In genomic region chr1:19450811-19451564, GRCh38 we compare ENCODE assay signal across 8 cellular contexts. TPM values are rescaled to one million over a fixed set of nuclear protein-coding genes. Genes with fewer than 3 reads are reported as not detected.
A peak's percentile ranks its signal among the peaks of the same experiment; 100 is the strongest.
DNase-seq lines count a peak whose midpoint lies in the region; ATAC-seq and TF ChIP-seq lines count a peak whose summit lies in the region.

No MANE protein-coding gene starts in this region.

- no peak for TF ChIP-seq POLR2A in sigmoid colon (IDR thresholded peaks at IDR 0.05)

- no peaks in the 10 kb centered on the region for H3K27me3 ChIP-seq in sigmoid colon

- DNase-seq in DMS53 treated with DMSO at 0.1 percent for 48 hours (lab: John Stamatoyannopoulos, UW; ENCODE audit: unreplicated experiment) (peak; percentile 85), fibroblast of the aortic adventitia (ENCODE audit: low read depth) (peak; percentile 99), sigmoid colon (no peak), NOMO-1 (lab: John Stamatoyannopoulos, UW; ENCODE audit: unreplicated experiment in 2 of 2) (no peak)

- WGBS in sigmoid colon, 2 donors, result 39 to 76% methylated on average over 8 of the region's 8 CpGs

- intact Hi-C loops in sigmoid colon (cut with DNase I), result no loop called here

- H3K9me3 ChIP-seq in sigmoid colon, result no peaks in the 10 kb centered on the region

- peak overlapping the region; percentile 85 to 98 (median 91) for H3K27ac ChIP-seq in sigmoid colon

- H3K4me1 ChIP-seq in sigmoid colon, result peaks cover 0 to 100% (median 96%) of the 10 kb centered on the region in 4 donors

- H3K4me3 ChIP-seq in fibroblast of the aortic adventitia (ENCODE audit: low read depth, low read length) (peak overlapping the region; percentile 11), sigmoid colon (no peak overlapping the region)

- ATAC-seq in SK-N-SH treated with all-trans-retinoic acid at 6 μM for 48 hours, result peak; percentile 74
- ATAC-seq in HG03196 (IDR thresholded peaks at IDR 0.05; ENCODE audit: unreplicated experiment), result no peak
- no peak for ATAC-seq in HG03039 (IDR thresholded peaks at IDR 0.05; ENCODE audit: unreplicated experiment)
- ATAC-seq in HG03469 (IDR thresholded peaks at IDR 0.05; ENCODE audit: unreplicated experiment), result no peak

- H3K36me3 ChIP-seq in sigmoid colon, result no peaks in the 10 kb centered on the region

- TF ChIP-seq CTCF in fibroblast of the aortic adventitia (IDR thresholded peaks at IDR 0.05; ENCODE audit: insufficient read depth, low read length) (no peak), sigmoid colon (IDR thresholded peaks at IDR 0.05) (no peak)

- TF ChIP-seq EP300 in sigmoid colon (IDR thresholded peaks at IDR 0.05), result no peak

TF ChIP-seq in SK-N-SH treated with all-trans-retinoic acid at 6 μM for 48 hours, 23 proteins besides CTCF, POLR2A, EP300 and RAD21:
- TF ChIP-seq ZNF70 (CRISPR knock-in tag; IDR thresholded peaks at IDR 0.05) (no peak), GLIS3 (CRISPR knock-in tag; IDR thresholded peaks at IDR 0.05) (no peak), BACH2 (CRISPR knock-in tag; IDR thresholded peaks at IDR 0.05; ENCODE audit: borderline replicate concordance) (no peak), ISL1 (CRISPR knock-in tag; IDR thresholded peaks at IDR 0.05) (peak; percentile 85), ZFP3 (CRISPR knock-in tag; IDR thresholded peaks at IDR 0.05) (peak; percentile 21; the same call in 1 of the 2 replicates), ZNF8 (CRISPR knock-in tag; IDR thresholded peaks at IDR 0.05) (no peak), ZC3H10 (CRISPR knock-in tag; IDR thresholded peaks at IDR 0.05) (no peak), PATZ1 (CRISPR knock-in tag; IDR thresholded peaks at IDR 0.05; ENCODE audit: borderline replicate concordance) (no peak), ARNTL (CRISPR knock-in tag; IDR thresholded peaks at IDR 0.05; ENCODE audit: borderline replicate concordance, low read depth) (no peak), OSR1 (CRISPR knock-in tag; IDR thresholded peaks at IDR 0.05) (no peak), ZFP30 (CRISPR knock-in tag; IDR thresholded peaks at IDR 0.05) (0 out of 2 replicates have a peak, but pooled peaks have one; percentile 15), TCF4 (CRISPR knock-in tag; IDR thresholded peaks at IDR 0.05; ENCODE audit: borderline replicate concordance) (peak; percentile 48; the same call in 1 of the 2 replicates), ESRRG (CRISPR knock-in tag; IDR thresholded peaks at IDR 0.05) (no peak), PPARA (CRISPR knock-in tag; IDR thresholded peaks at IDR 0.05; ENCODE audit: borderline replicate concordance) (no peak), CSRNP3 (CRISPR knock-in tag; IDR thresholded peaks at IDR 0.05) (no peak), SNAI2 (CRISPR knock-in tag; IDR thresholded peaks at IDR 0.05) (0 out of 2 replicates have a peak, but pooled peaks have one; percentile 20), RARB (CRISPR knock-in tag; IDR thresholded peaks at IDR 0.05) (no peak), CSDC2 (CRISPR knock-in tag; IDR thresholded peaks at IDR 0.05) (no peak), ZNF565 (CRISPR knock-in tag; conservative IDR thresholded peaks at IDR 0.05; ENCODE audit: low read depth) (no peak), TOX (CRISPR knock-in tag; IDR thresholded peaks at IDR 0.05; ENCODE audit: borderline replicate concordance) (no peak)
- TF ChIP-seq, protein P1, sequence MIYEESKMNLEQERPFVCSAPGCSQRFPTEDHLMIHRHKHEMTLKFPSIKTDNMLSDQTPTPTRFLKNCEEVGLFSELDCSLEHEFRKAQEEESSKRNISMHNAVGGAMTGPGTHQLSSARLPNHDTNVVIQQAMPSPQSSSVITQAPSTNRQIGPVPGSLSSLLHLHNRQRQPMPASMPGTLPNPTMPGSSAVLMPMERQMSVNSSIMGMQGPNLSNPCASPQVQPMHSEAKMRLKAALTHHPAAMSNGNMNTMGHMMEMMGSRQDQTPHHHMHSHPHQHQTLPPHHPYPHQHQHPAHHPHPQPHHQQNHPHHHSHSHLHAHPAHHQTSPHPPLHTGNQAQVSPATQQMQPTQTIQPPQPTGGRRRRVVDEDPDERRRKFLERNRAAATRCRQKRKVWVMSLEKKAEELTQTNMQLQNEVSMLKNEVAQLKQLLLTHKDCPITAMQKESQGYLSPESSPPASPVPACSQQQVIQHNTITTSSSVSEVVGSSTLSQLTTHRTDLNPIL (CRISPR knock-in tag; IDR thresholded peaks at IDR 0.05; ENCODE audit: low read depth), result no peak
- TF ChIP-seq, protein P2, sequence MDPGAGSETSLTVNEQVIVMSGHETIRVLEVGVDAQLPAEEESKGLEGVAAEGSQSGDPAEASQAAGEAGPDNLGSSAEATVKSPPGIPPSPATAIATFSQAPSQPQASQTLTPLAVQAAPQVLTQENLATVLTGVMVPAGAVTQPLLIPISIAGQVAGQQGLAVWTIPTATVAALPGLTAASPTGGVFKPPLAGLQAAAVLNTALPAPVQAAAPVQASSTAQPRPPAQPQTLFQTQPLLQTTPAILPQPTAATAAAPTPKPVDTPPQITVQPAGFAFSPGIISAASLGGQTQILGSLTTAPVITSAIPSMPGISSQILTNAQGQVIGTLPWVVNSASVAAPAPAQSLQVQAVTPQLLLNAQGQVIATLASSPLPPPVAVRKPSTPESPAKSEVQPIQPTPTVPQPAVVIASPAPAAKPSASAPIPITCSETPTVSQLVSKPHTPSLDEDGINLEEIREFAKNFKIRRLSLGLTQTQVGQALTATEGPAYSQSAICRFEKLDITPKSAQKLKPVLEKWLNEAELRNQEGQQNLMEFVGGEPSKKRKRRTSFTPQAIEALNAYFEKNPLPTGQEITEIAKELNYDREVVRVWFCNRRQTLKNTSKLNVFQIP (CRISPR knock-in tag; IDR thresholded peaks at IDR 0.05; ENCODE audit: borderline replicate concordance, low read depth), result no peak
- TF ChIP-seq, protein P3, sequence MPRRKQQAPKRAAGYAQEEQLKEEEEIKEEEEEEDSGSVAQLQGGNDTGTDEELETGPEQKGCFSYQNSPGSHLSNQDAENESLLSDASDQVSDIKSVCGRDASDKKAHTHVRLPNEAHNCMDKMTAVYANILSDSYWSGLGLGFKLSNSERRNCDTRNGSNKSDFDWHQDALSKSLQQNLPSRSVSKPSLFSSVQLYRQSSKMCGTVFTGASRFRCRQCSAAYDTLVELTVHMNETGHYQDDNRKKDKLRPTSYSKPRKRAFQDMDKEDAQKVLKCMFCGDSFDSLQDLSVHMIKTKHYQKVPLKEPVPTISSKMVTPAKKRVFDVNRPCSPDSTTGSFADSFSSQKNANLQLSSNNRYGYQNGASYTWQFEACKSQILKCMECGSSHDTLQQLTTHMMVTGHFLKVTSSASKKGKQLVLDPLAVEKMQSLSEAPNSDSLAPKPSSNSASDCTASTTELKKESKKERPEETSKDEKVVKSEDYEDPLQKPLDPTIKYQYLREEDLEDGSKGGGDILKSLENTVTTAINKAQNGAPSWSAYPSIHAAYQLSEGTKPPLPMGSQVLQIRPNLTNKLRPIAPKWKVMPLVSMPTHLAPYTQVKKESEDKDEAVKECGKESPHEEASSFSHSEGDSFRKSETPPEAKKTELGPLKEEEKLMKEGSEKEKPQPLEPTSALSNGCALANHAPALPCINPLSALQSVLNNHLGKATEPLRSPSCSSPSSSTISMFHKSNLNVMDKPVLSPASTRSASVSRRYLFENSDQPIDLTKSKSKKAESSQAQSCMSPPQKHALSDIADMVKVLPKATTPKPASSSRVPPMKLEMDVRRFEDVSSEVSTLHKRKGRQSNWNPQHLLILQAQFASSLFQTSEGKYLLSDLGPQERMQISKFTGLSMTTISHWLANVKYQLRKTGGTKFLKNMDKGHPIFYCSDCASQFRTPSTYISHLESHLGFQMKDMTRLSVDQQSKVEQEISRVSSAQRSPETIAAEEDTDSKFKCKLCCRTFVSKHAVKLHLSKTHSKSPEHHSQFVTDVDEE (CRISPR knock-in tag; IDR thresholded peaks at IDR 0.05), result peak; percentile 78

RNA-seq across cellular contexts. Expression of gene CAPZB, which starts 34.4 kb away (rescaled TPM):
- total RNA-seq in fibroblast of the aortic adventitia (ENCODE audit: low replicate concordance), result 96.6 and 232 TPM in 2 replicates
- total RNA-seq in sigmoid colon, result 100 to 1,000 TPM; 128 to 214 (median 145) TPM
- 100 to 1,000 TPM; 372 to 454 (median 393) TPM for polyA plus RNA-seq in sigmoid colon

Comparison
In these comparisons a context has a peak if more than half of its experiments do, and no peak if none do; other contexts are left out.
1. DNase-seq: peak in DMS53 treated with DMSO at 0.1 percent for 48 hours (single experiment) and fibroblast of the aortic adventitia (single experiment); none in sigmoid colon (single experiment) and NOMO-1 (0 of 2).